In the genomic region with DNA sequence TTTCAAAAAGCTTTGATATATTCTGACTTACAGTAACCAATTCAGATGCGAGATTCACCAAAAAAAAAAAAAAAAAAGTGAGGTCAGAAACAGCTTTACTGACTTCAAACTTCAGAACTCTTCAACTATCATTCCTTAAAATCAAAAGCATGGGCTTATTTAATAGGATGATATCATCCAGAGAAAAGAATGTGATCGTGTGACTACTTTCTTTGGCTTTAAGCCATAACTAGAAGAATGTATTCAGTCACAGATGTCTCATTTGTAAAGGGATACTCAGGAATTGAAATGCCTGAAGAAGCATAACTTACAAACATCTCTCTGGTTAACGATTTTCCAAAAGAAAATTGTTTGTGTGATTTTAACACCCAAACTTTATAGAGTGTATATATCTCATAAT, we compare ENCODE assay signal across 13 cellular contexts. TPM values are rescaled to one million over a fixed set of nuclear protein-coding genes. Genes with fewer than 3 reads are reported as not detected.
DNase-seq lines count a peak whose midpoint lies in the region; ATAC-seq, FAIRE-seq and TF ChIP-seq lines count a peak whose summit lies in the region.
"Had no signal": no experiment of that assay in that cellular context is flagged by ENCODE, and none has a peak within 500 bp of the region (broad histone marks: within the 10 kb centered on the region; RNA-seq: fewer than 3 reads in every experiment).

No MANE protein-coding gene starts in this region.

- H3K27me3 ChIP-seq in endothelial cell of umbilical vein (ENCODE audit: control insufficient read depth in 2 of 2, insufficient read depth in 2 of 2, low read length in 2 of 2) (no peaks in the 10 kb centered on the region), osteoblast (ENCODE audit: insufficient read depth, low read length) (no peaks in the 10 kb centered on the region), endodermal cell (ENCODE audit: control insufficient read depth, insufficient read depth, low read length, poor library complexity, severe bottlenecking) (no peaks in the 10 kb centered on the region), upper lobe of right lung (no peaks in the 10 kb centered on the region)
- H3K27me3 ChIP-seq: left lung had no signal

- H3K27ac ChIP-seq in endothelial cell of umbilical vein (ENCODE audit: insufficient read depth, low read depth, low read length): peak overlapping the region; percentile 42
- peak overlapping the region; percentile 40 for H3K27ac ChIP-seq in osteoblast (ENCODE audit: low read depth, low read length)
- no peak overlapping the region for H3K27ac ChIP-seq in endodermal cell (ENCODE audit: low read depth, low read length)
- no peak overlapping the region for H3K27ac ChIP-seq in upper lobe of right lung
- H3K27ac ChIP-seq: left lung, VCaP had no signal

- peak; percentile 68 for FAIRE-seq in endothelial cell of umbilical vein (lab: Jason Lieb, UNC)

- H3K36me3 ChIP-seq in endothelial cell of umbilical vein (ENCODE audit: control insufficient read depth in 2 of 2, extremely low read depth in 1 of 2, insufficient read depth in 2 of 2, low read length in 2 of 2): no peaks in the 10 kb centered on the region
- no peaks in the 10 kb centered on the region for H3K36me3 ChIP-seq in osteoblast (ENCODE audit: insufficient read depth, low read length)
- H3K36me3 ChIP-seq in endodermal cell (ENCODE audit: control insufficient read depth, insufficient read depth, low read length): no peaks in the 10 kb centered on the region
- H3K36me3 ChIP-seq in upper lobe of right lung: no peaks in the 10 kb centered on the region
- H3K36me3 ChIP-seq: left lung had no signal

- WGBS in lower leg skin, 2 donors: 14 to 21% methylated on average over 3 of the region's 3 CpGs
- WGBS in endodermal cell (ENCODE audit: insufficient coverage in 1 of 2, insufficient read length in 1 of 2), 2 experiments: 92% methylated on average over 2 of the region's 3 CpGs; no CpG with 5 or more reads in 1 of the 2 experiments

- H3K4me3 ChIP-seq in endothelial cell of umbilical vein (replicated peaks in 1 of 3; ENCODE audit: insufficient read depth in 1 of 3, low read depth in 1 of 3, low read length in 3 of 3): no peak overlapping the region
- H3K4me3 ChIP-seq in osteoblast (ENCODE audit: insufficient read depth, low read length): no peak overlapping the region
- no peak overlapping the region for H3K4me3 ChIP-seq in lower leg skin (ENCODE audit: low read depth, poor library complexity, severe bottlenecking)
- no peak overlapping the region for H3K4me3 ChIP-seq in endodermal cell (ENCODE audit: low read length)
- H3K4me3 ChIP-seq in upper lobe of right lung: no peak overlapping the region
- H3K4me3 ChIP-seq: left lung had no signal

- no peak overlapping the region for H3K27ac Mint-ChIP-seq in endodermal cell
- H3K27ac Mint-ChIP-seq: activated T-helper 2 cell treated with anti-CD3 and anti-CD28 coated beads, Interferon-gamma antibody, Interleukin-2, Interleukin-4, amounts not matched to agents 10 μg/mL and 5 μg/mL and 100 μg/mL, durations not matched to agents 14 hours and 24 hours and 36 hours had no signal

- H3K9me3 ChIP-seq in endothelial cell of umbilical vein (replicated peaks; ENCODE audit: control insufficient read depth, insufficient read depth, low read length) (no peaks in the 10 kb centered on the region), osteoblast (ENCODE audit: low read depth, low read length) (no peaks in the 10 kb centered on the region), endodermal cell (ENCODE audit: control insufficient read depth, low read length) (no peaks in the 10 kb centered on the region), upper lobe of right lung (no peaks in the 10 kb centered on the region)
- H3K9me3 ChIP-seq: left lung had no signal

- H3K4me2 ChIP-seq in endothelial cell of umbilical vein (ENCODE audit: insufficient read depth, low read length): peak overlapping the region; percentile 8
- no peak overlapping the region for H3K4me2 ChIP-seq in osteoblast (ENCODE audit: insufficient read depth, low read length)

- no peak overlapping the region for H2AFZ ChIP-seq in endothelial cell of umbilical vein (ENCODE audit: low read depth, low read length)
- H2AFZ ChIP-seq in osteoblast (ENCODE audit: low read length): no peak overlapping the region

- CTCF ChIA-PET in endothelial cell of umbilical vein (lab: Charles Lee): interaction anchor here (1.0 to 1.3 kb wide), 3 partner anchors 11 to 86 kb away, joined by 3 to 7 read pairs (median 4); a partner anchor contains a TSS

- H3K4me1 Mint-ChIP-seq in endodermal cell: peaks cover 38% of the 10 kb centered on the region

- peaks cover 10% of the 10 kb centered on the region for H3K27me3 Mint-ChIP-seq in endodermal cell (ENCODE audit: insufficient read depth)

- POLR2A ChIA-PET in endothelial cell of umbilical vein (lab: Charles Lee): interaction anchor here (0.6 kb wide), 1 partner anchor 8 kb away, joined by 5 read pairs; no protein-coding TSS in a partner anchor

- no peaks in the 10 kb centered on the region for H3K9me3 Mint-ChIP-seq in endodermal cell
- H3K9me3 Mint-ChIP-seq: activated T-helper 2 cell treated with anti-CD3 and anti-CD28 coated beads, Interferon-gamma antibody, Interleukin-2, Interleukin-4, amounts not matched to agents 10 μg/mL and 5 μg/mL and 100 μg/mL, durations not matched to agents 14 hours and 24 hours and 36 hours had no signal

- no peak overlapping the region for H3K4me3 Mint-ChIP-seq in endodermal cell

- DNase-seq in EH (ENCODE audit: low read depth) (peak; percentile 72), NCI-H69 (lab: John Stamatoyannopoulos, UW) (peak; percentile 69), endothelial cell of umbilical vein (ENCODE audit: low read depth, low spot score) (peak; percentile 87), osteoblast (ENCODE audit: insufficient read length, low spot score, missing footprints) (peak; percentile 77), lower leg skin (ENCODE audit: low spot score in 2 of 2) (no peak), endodermal cell (no peak), GM10266 (ENCODE audit: extremely low spot score) (no peak), upper lobe of right lung (no peak)
- DNase-seq: left lung, NCI-H1694, OCI-M1 had no signal

- no TSS peak for BruUV-seq in endothelial cell of umbilical vein (replicated peaks; lab: Mats Ljungman, UMichigan)

- TF ChIP-seq POLR2A in endothelial cell of umbilical vein (IDR thresholded peaks at IDR 0.05; ENCODE audit: low read depth, low read length): no peak
- no peak for TF ChIP-seq POLR2A in lower leg skin (IDR thresholded peaks at IDR 0.05)

- dilution Hi-C loops in endothelial cell of umbilical vein (cut with MboI; ENCODE audit: extremely low pct_ligation_motif_present, low sequenced_read_pairs): no loop called here

- H3K9ac ChIP-seq in endothelial cell of umbilical vein (replicated peaks; ENCODE audit: extremely low read depth, insufficient read depth, low read length) (peak overlapping the region; percentile 25), endodermal cell (ENCODE audit: extremely low read depth, low read length, poor library complexity, severe bottlenecking) (no peak overlapping the region)

- H3K9me1 ChIP-seq in endothelial cell of umbilical vein (replicated peaks; ENCODE audit: control insufficient read depth, extremely low read depth, insufficient read depth, low read length): peaks cover 2% of the 10 kb centered on the region

- H3K4me1 ChIP-seq in endothelial cell of umbilical vein (ENCODE audit: control insufficient read depth, extremely low read depth, insufficient read depth, low read length) (peaks cover 21% of the 10 kb centered on the region), osteoblast (ENCODE audit: insufficient read depth, low read length) (peaks cover 39% of the 10 kb centered on the region), endodermal cell (ENCODE audit: control insufficient read depth, insufficient read depth, low read length) (peaks cover 6% of the 10 kb centered on the region), upper lobe of right lung (no peaks in the 10 kb centered on the region)
- H3K4me1 ChIP-seq: left lung had no signal

- no peaks in the 10 kb centered on the region for H3K36me3 Mint-ChIP-seq in endodermal cell (ENCODE audit: low read depth)

- ATAC-seq in upper lobe of right lung: no peak
- ATAC-seq: left lung had no signal

- H3K79me2 ChIP-seq in endothelial cell of umbilical vein (ENCODE audit: control insufficient read depth, insufficient read depth, low read length) (no peaks in the 10 kb centered on the region), osteoblast (ENCODE audit: insufficient read depth, low read length) (no peaks in the 10 kb centered on the region)

- TF ChIP-seq CTCF in endothelial cell of umbilical vein (IDR thresholded peaks at IDR 0.05; ENCODE audit: extremely low read depth in 1 of 2, insufficient read depth in 1 of 2, low read depth in 1 of 2, low read length in 2 of 2): no peak
- TF ChIP-seq CTCF in osteoblast (IDR thresholded peaks at IDR 0.05; ENCODE audit: extremely low read depth, low read depth, low read length): no peak
- TF ChIP-seq CTCF in lower leg skin (IDR thresholded peaks at IDR 0.05): no peak
- no peak for TF ChIP-seq CTCF in endodermal cell (conservative IDR thresholded peaks at IDR 0.05)
- TF ChIP-seq CTCF in GM10266 (IDR thresholded peaks at IDR 0.05; ENCODE audit: control insufficient read depth, insufficient read depth, low read depth, missing control alignments): no peak
- TF ChIP-seq CTCF in upper lobe of right lung (IDR thresholded peaks at IDR 0.05): no peak

- H4K20me1 ChIP-seq in endothelial cell of umbilical vein (replicated peaks; ENCODE audit: control insufficient read depth, extremely low read depth, insufficient read depth, low read length) (no peaks in the 10 kb centered on the region), osteoblast (ENCODE audit: insufficient read depth, low read length) (no peaks in the 10 kb centered on the region)

- intact Hi-C loops in endothelial cell of umbilical vein (cut with micrococcal nuclease) (no loop called here), lower leg skin (cut with DNase I; ENCODE audit: low total_unique reads) (no loop called here), upper lobe of right lung (cut with DNase I) (no loop called here)

TF ChIP-seq in endothelial cell of umbilical vein, 7 proteins besides CTCF, POLR2A, EP300 and RAD21 (continues in another document):
- TF ChIP-seq FOS (IDR thresholded peaks at IDR 0.05; ENCODE audit: borderline replicate concordance, insufficient read depth, low read length): peak; percentile 39

RNA-seq across cellular contexts. Expression of a gene that starts 11.5 kb away (rescaled TPM):
- total RNA-seq in endothelial cell of umbilical vein: 8.3 and 9.3 TPM in 2 replicates
- 6.9 and 7.5 TPM in 2 replicates for polyA plus RNA-seq in endothelial cell of umbilical vein
- 6.1 and 6.6 TPM in 2 replicates for polyA plus RNA-seq in endothelial cell of umbilical vein (2011; cell fraction: cytosol; rRNA removed)
- 4.7 and 8.0 TPM in 2 replicates for polyA plus RNA-seq in endothelial cell of umbilical vein (2011; cell fraction: nucleus; rRNA removed)
- polyA plus RNA-seq in endothelial cell of umbilical vein (2012): 7.4 and 10.3 TPM in 2 replicates
- polyA minus RNA-seq in endothelial cell of umbilical vein: 20.2 and 25.8 TPM in 2 replicates
- polyA minus RNA-seq in endothelial cell of umbilical vein (2011; cell fraction: cytosol; rRNA and poly(A)+ RNA removed): 1.3 TPM
- 24.5 and 26.4 TPM in 2 replicates for polyA minus RNA-seq in endothelial cell of umbilical vein (2011; cell fraction: nucleus; rRNA and poly(A)+ RNA removed)
- 6.9 and 9.4 TPM in 2 replicates for total RNA-seq in osteoblast
- total RNA-seq in lower leg skin: 1 to 10 TPM; 1.1 to 5.5 (median 3.3) TPM
- total RNA-seq in endodermal cell: 1 to 10 TPM; 9.7 TPM
- 6.7 TPM for polyA plus RNA-seq in endodermal cell (2013, experiment 1 of 2)
- polyA plus RNA-seq in endodermal cell (2013, experiment 2 of 2): 7.1 TPM
- 7.6 TPM for total RNA-seq in upper lobe of right lung

Comparison
In these comparisons a context has a peak if more than half of its experiments do, and no peak if none do; other contexts are left out.
1. DNase-seq: peak in EH (single experiment), NCI-H69 (single experiment), endothelial cell of umbilical vein (single experiment) and osteoblast (single experiment); none in lower leg skin (0 of 2), endodermal cell (single experiment), GM10266 (single experiment) and upper lobe of right lung (single experiment).
2. H3K27ac ChIP-seq: peak in endothelial cell of umbilical vein (single experiment) and osteoblast (single experiment); none in endodermal cell (single experiment) and upper lobe of right lung (single experiment).